Comparison of ENCODE assay signal across 1 cellular context in genomic region chr5:132147663-132148062, GRCh38.
TF ChIP-seq lines count a peak whose summit lies in the region.

No MANE protein-coding gene starts in this region.

TF ChIP-seq in K562, 482 proteins besides CTCF, POLR2A, EP300 and RAD21 (continued from another document):
- TF ChIP-seq DLX4 (CRISPR knock-in tag; IDR thresholded peaks at IDR 0.05), result no peak
- peak; percentile 67 for TF ChIP-seq TCF3 (CRISPR knock-in tag; IDR thresholded peaks at IDR 0.05)
- TF ChIP-seq ZNF830 (CRISPR knock-in tag; IDR thresholded peaks at IDR 0.05), result no peak
- TF ChIP-seq CBX1 (IDR thresholded peaks at IDR 0.05; ENCODE audit: low read depth), result no peak
- no peak for TF ChIP-seq MEF2D (tag; conservative IDR thresholded peaks at IDR 0.05; ENCODE audit: low read depth)
- TF ChIP-seq ZFX (CRISPR knock-in tag; IDR thresholded peaks at IDR 0.05), result no peak
- TF ChIP-seq, protein P1, sequence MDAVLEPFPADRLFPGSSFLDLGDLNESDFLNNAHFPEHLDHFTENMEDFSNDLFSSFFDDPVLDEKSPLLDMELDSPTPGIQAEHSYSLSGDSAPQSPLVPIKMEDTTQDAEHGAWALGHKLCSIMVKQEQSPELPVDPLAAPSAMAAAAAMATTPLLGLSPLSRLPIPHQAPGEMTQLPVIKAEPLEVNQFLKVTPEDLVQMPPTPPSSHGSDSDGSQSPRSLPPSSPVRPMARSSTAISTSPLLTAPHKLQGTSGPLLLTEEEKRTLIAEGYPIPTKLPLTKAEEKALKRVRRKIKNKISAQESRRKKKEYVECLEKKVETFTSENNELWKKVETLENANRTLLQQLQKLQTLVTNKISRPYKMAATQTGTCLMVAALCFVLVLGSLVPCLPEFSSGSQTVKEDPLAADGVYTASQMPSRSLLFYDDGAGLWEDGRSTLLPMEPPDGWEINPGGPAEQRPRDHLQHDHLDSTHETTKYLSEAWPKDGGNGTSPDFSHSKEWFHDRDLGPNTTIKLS (IDR thresholded peaks at IDR 0.05; ENCODE audit: borderline replicate concordance, low read depth), result no peak
- TF ChIP-seq TGIF2 (CRISPR knock-in tag; IDR thresholded peaks at IDR 0.05), result no peak
- TF ChIP-seq ZNF444 (CRISPR knock-in tag; IDR thresholded peaks at IDR 0.05), result no peak
- TF ChIP-seq KLF6 (CRISPR knock-in tag; IDR thresholded peaks at IDR 0.05; ENCODE audit: borderline replicate concordance), result no peak
- TF ChIP-seq CHD4 (IDR thresholded peaks at IDR 0.05; ENCODE audit: insufficient read depth, insufficient replicate concordance, low read depth, low read length, poor library complexity, severe bottlenecking), result no peak
- TF ChIP-seq FOS (IDR thresholded peaks at IDR 0.05; ENCODE audit: extremely low read depth, insufficient read length), result no peak
- TF ChIP-seq ERF (CRISPR knock-in tag; IDR thresholded peaks at IDR 0.05), result no peak
- peak; percentile 69 for TF ChIP-seq ARID1B (IDR thresholded peaks at IDR 0.05)
- TF ChIP-seq CREM (IDR thresholded peaks at IDR 0.05; ENCODE audit: low read depth), result no peak
- TF ChIP-seq, protein P2, sequence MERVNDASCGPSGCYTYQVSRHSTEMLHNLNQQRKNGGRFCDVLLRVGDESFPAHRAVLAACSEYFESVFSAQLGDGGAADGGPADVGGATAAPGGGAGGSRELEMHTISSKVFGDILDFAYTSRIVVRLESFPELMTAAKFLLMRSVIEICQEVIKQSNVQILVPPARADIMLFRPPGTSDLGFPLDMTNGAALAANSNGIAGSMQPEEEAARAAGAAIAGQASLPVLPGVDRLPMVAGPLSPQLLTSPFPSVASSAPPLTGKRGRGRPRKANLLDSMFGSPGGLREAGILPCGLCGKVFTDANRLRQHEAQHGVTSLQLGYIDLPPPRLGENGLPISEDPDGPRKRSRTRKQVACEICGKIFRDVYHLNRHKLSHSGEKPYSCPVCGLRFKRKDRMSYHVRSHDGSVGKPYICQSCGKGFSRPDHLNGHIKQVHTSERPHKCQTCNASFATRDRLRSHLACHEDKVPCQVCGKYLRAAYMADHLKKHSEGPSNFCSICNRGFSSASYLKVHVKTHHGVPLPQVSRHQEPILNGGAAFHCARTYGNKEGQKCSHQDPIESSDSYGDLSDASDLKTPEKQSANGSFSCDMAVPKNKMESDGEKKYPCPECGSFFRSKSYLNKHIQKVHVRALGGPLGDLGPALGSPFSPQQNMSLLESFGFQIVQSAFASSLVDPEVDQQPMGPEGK (CRISPR knock-in tag; IDR thresholded peaks at IDR 0.05; ENCODE audit: borderline replicate concordance), result no peak
- no peak for TF ChIP-seq ZNF79 (CRISPR knock-in tag; IDR thresholded peaks at IDR 0.05; ENCODE audit: low read depth)
- no peak for TF ChIP-seq HDAC3 (IDR thresholded peaks at IDR 0.05; ENCODE audit: borderline replicate concordance, partially characterized antibody)
- no peak for TF ChIP-seq NFIC (IDR thresholded peaks at IDR 0.05)
- no peak for TF ChIP-seq ZBTB7A (IDR thresholded peaks at IDR 0.05; ENCODE audit: borderline replicate concordance, control insufficient read depth, low read depth, low read length)
- TF ChIP-seq CSDE1 (IDR thresholded peaks at IDR 0.05), result no peak
- no peak for TF ChIP-seq ZEB2 (IDR thresholded peaks at IDR 0.05)
- peak; percentile 36; the same call in 1 of the 2 replicates for TF ChIP-seq DPF2 (IDR thresholded peaks at IDR 0.05)
- TF ChIP-seq MEIS2 (IDR thresholded peaks at IDR 0.05; ENCODE audit: partially characterized antibody), result peak; percentile 49
- TF ChIP-seq NR3C1 (CRISPR knock-in tag; IDR thresholded peaks at IDR 0.05), result no peak
- TF ChIP-seq, protein P3, sequence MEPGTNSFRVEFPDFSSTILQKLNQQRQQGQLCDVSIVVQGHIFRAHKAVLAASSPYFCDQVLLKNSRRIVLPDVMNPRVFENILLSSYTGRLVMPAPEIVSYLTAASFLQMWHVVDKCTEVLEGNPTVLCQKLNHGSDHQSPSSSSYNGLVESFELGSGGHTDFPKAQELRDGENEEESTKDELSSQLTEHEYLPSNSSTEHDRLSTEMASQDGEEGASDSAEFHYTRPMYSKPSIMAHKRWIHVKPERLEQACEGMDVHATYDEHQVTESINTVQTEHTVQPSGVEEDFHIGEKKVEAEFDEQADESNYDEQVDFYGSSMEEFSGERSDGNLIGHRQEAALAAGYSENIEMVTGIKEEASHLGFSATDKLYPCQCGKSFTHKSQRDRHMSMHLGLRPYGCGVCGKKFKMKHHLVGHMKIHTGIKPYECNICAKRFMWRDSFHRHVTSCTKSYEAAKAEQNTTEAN (CRISPR knock-in tag; IDR thresholded peaks at IDR 0.05), result no peak
- no peak for TF ChIP-seq HOMEZ (CRISPR knock-in tag; IDR thresholded peaks at IDR 0.05)
- TF ChIP-seq XRCC5 (IDR thresholded peaks at IDR 0.05; ENCODE audit: low read depth, low read length), result no peak
- no peak for TF ChIP-seq HNRNPK (IDR thresholded peaks at IDR 0.05; ENCODE audit: low read depth, low read length, poor library complexity, severe bottlenecking)
- peak; percentile 57; the same call in 1 of the 2 replicates for TF ChIP-seq TRIM28 (IDR thresholded peaks at IDR 0.05)
- TF ChIP-seq ILF3 (IDR thresholded peaks at IDR 0.05; ENCODE audit: borderline replicate concordance), result no peak
- TF ChIP-seq CBFA2T3 (IDR thresholded peaks at IDR 0.05), result peak; percentile 65
- TF ChIP-seq, protein P4, sequence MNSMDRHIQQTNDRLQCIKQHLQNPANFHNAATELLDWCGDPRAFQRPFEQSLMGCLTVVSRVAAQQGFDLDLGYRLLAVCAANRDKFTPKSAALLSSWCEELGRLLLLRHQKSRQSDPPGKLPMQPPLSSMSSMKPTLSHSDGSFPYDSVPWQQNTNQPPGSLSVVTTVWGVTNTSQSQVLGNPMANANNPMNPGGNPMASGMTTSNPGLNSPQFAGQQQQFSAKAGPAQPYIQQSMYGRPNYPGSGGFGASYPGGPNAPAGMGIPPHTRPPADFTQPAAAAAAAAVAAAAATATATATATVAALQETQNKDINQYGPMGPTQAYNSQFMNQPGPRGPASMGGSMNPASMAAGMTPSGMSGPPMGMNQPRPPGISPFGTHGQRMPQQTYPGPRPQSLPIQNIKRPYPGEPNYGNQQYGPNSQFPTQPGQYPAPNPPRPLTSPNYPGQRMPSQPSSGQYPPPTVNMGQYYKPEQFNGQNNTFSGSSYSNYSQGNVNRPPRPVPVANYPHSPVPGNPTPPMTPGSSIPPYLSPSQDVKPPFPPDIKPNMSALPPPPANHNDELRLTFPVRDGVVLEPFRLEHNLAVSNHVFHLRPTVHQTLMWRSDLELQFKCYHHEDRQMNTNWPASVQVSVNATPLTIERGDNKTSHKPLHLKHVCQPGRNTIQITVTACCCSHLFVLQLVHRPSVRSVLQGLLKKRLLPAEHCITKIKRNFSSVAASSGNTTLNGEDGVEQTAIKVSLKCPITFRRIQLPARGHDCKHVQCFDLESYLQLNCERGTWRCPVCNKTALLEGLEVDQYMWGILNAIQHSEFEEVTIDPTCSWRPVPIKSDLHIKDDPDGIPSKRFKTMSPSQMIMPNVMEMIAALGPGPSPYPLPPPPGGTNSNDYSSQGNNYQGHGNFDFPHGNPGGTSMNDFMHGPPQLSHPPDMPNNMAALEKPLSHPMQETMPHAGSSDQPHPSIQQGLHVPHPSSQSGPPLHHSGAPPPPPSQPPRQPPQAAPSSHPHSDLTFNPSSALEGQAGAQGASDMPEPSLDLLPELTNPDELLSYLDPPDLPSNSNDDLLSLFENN (IDR thresholded peaks at IDR 0.05; ENCODE audit: low read depth in 2 of 2, low read length in 2 of 2), result no peak
- no peak for TF ChIP-seq ZNF3 (CRISPR knock-in tag; IDR thresholded peaks at IDR 0.05)
- no peak for TF ChIP-seq ZFPM2 (CRISPR knock-in tag; IDR thresholded peaks at IDR 0.05)
